ENCODE assay signal across 2 cellular contexts in the genomic region with DNA sequence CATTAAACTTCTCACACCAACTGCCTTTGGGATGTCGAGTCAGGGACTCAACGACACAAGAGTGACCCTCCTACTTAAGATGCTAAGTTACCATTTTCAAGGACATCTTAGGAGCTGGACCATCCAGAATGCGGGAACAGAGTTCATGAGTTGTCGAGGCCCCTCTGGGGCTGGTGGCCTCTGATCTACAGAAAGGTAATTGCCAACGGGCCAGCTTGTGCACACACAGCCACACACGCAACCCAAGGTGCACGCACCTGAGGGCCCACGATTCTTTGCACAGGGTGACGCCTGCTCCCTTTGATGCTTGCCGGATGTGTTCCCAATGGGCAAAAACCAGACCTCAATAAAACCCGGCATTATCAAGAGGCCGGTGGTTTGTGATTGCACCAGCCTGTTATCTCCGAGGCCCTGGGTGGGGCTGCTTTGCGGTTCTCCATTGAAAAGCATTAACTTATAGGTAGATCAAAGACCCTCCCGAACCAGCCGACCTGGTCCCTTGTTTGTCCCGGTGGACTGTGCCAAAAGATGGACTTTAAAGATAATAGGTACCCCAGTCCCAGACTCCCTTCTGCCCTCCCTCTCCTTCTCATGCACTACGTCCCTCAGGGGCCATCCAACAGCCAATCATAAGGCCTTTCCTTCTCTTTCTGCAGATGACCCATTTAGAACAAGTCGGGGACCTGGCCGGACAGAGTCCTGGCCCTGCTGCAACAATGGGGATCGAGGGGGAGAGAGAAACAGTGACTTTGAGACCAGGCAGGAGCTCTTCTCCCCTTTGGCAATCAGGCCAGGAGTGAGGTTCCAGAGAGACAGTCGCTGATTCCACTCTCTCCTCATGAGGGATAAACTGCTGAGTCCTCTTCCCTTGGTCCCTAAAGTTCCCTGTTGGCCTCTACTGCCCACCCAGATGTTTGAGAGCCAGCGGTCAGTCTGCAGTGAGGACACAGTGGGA.
TF ChIP-seq lines count a peak whose summit lies in the region.

No MANE protein-coding gene starts in this region.

TF ChIP-seq in HepG2, 621 proteins besides CTCF, POLR2A, EP300 and RAD21 (continues in another document):
- TF ChIP-seq ZNF317 (CRISPR knock-in tag; IDR thresholded peaks at IDR 0.05) (peak; percentile 66; the same call in 1 of the 2 replicates), ZMYM3 (CRISPR knock-in tag; IDR thresholded peaks at IDR 0.05) (peak; percentile 93), ZNF205 (CRISPR knock-in tag; IDR thresholded peaks at IDR 0.05) (peak; percentile 94), SSRP1 (CRISPR knock-in tag; IDR thresholded peaks at IDR 0.05) (peak; percentile 96), ZKSCAN5 (CRISPR knock-in tag; IDR thresholded peaks at IDR 0.05) (no peak), ISL2 (CRISPR knock-in tag; IDR thresholded peaks at IDR 0.05) (peak; percentile 100), SUZ12 (IDR thresholded peaks at IDR 0.05; ENCODE audit: low read depth, low read length) (no peak), NCOA1 (CRISPR knock-in tag; IDR thresholded peaks at IDR 0.05) (peak; percentile 99), REPIN1 (CRISPR knock-in tag; IDR thresholded peaks at IDR 0.05; ENCODE audit: borderline replicate concordance, low read depth) (peak; percentile 94; the same call in 1 of the 2 replicates), GLI4 (CRISPR knock-in tag; IDR thresholded peaks at IDR 0.05; ENCODE audit: borderline replicate concordance) (no peak), ZNF816 (CRISPR knock-in tag; IDR thresholded peaks at IDR 0.05; ENCODE audit: borderline replicate concordance) (no peak; the same call in 1 of the 2 replicates), ZNF10 (CRISPR knock-in tag; IDR thresholded peaks at IDR 0.05; ENCODE audit: borderline replicate concordance, low read depth) (no peak), AGO2 (optimal IDR thresholded peaks at IDR 0.05; ENCODE audit: low read depth, low read length) (no peak), ZNF691 (CRISPR knock-in tag; IDR thresholded peaks at IDR 0.05; ENCODE audit: borderline replicate concordance, low read depth) (peak; percentile 73; the same call in 1 of the 2 replicates), MAX (IDR thresholded peaks at IDR 0.05) (peak; percentile 95), ZNF143 (CRISPR knock-in tag; IDR thresholded peaks at IDR 0.05) (peak; percentile 73), ZBTB7A (CRISPR knock-in tag; IDR thresholded peaks at IDR 0.05) (no peak)
- TF ChIP-seq, protein P1, sequence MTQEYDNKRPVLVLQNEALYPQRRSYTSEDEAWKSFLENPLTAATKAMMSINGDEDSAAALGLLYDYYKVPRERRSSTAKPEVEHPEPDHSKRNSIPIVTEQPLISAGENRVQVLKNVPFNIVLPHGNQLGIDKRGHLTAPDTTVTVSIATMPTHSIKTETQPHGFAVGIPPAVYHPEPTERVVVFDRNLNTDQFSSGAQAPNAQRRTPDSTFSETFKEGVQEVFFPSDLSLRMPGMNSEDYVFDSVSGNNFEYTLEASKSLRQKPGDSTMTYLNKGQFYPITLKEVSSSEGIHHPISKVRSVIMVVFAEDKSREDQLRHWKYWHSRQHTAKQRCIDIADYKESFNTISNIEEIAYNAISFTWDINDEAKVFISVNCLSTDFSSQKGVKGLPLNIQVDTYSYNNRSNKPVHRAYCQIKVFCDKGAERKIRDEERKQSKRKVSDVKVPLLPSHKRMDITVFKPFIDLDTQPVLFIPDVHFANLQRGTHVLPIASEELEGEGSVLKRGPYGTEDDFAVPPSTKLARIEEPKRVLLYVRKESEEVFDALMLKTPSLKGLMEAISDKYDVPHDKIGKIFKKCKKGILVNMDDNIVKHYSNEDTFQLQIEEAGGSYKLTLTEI (CRISPR knock-in tag; conservative IDR thresholded peaks at IDR 0.05), result no peak
- TF ChIP-seq, protein P2, sequence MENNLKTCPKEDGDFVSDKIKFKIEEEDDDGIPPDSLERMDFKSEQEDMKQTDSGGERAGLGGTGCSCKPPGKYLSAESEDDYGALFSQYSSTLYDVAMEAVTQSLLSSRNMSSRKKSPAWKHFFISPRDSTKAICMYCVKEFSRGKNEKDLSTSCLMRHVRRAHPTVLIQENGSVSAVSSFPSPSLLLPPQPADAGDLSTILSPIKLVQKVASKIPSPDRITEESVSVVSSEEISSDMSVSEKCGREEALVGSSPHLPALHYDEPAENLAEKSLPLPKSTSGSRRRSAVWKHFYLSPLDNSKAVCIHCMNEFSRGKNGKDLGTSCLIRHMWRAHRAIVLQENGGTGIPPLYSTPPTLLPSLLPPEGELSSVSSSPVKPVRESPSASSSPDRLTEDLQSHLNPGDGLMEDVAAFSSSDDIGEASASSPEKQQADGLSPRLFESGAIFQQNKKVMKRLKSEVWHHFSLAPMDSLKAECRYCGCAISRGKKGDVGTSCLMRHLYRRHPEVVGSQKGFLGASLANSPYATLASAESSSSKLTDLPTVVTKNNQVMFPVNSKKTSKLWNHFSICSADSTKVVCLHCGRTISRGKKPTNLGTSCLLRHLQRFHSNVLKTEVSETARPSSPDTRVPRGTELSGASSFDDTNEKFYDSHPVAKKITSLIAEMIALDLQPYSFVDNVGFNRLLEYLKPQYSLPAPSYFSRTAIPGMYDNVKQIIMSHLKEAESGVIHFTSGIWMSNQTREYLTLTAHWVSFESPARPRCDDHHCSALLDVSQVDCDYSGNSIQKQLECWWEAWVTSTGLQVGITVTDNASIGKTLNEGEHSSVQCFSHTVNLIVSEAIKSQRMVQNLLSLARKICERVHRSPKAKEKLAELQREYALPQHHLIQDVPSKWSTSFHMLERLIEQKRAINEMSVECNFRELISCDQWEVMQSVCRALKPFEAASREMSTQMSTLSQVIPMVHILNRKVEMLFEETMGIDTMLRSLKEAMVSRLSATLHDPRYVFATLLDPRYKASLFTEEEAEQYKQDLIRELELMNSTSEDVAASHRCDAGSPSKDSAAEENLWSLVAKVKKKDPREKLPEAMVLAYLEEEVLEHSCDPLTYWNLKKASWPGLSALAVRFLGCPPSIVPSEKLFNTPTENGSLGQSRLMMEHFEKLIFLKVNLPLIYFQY (CRISPR knock-in tag; IDR thresholded peaks at IDR 0.05; ENCODE audit: borderline replicate concordance), result peak; percentile 91
- TF ChIP-seq, protein P3, sequence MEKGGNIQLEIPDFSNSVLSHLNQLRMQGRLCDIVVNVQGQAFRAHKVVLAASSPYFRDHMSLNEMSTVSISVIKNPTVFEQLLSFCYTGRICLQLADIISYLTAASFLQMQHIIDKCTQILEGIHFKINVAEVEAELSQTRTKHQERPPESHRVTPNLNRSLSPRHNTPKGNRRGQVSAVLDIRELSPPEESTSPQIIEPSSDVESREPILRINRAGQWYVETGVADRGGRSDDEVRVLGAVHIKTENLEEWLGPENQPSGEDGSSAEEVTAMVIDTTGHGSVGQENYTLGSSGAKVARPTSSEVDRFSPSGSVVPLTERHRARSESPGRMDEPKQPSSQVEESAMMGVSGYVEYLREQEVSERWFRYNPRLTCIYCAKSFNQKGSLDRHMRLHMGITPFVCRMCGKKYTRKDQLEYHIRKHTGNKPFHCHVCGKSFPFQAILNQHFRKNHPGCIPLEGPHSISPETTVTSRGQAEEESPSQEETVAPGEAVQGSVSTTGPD (CRISPR knock-in tag; IDR thresholded peaks at IDR 0.05), result peak; percentile 98

TF ChIP-seq in GM12878, 131 proteins besides CTCF, POLR2A, EP300 and RAD21:
- no peak for TF ChIP-seq ZNF384 (IDR thresholded peaks at IDR 0.05; ENCODE audit: borderline replicate concordance, low read depth, low read length)
- TF ChIP-seq TCF7 (IDR thresholded peaks at IDR 0.05; ENCODE audit: borderline replicate concordance), result 0 out of 2 replicates have a peak, but pooled peaks have one; percentile 18
- TF ChIP-seq TAF1 (IDR thresholded peaks at IDR 0.05; ENCODE audit: borderline replicate concordance, low read depth, low read length), result no peak
